14 cellular contexts compared by ENCODE assay signal in the genomic region with DNA sequence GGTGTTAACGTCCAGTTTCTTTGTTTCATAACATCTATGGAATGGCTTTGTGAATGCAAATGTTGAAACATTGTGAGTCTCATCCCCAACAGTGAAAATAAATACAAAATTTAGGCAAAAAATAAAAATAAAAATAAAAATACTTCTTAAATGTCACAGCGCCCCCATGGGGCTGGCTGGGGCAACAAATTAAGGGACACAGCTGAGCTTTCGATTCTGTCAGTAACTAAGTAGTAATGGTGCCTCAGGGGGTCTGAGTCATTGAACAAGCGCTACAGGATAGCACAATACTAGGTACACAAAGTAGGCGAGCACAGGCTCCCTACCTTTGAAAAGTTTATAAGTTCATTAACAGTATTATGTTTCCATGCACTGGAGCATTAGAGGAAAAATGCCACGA.
DNase-seq lines count a peak whose midpoint lies in the region; ATAC-seq, FAIRE-seq and TF ChIP-seq lines count a peak whose summit lies in the region.
"Had no signal": no experiment of that assay in that cellular context is flagged by ENCODE, and none has a peak within 500 bp of the region (broad histone marks: within the 10 kb centered on the region; RNA-seq: fewer than 3 reads in every experiment).

No MANE protein-coding gene starts in this region.

- no peaks in the 10 kb centered on the region for H3K9me3 ChIP-seq in astrocyte (ENCODE audit: insufficient read depth, low read depth, low read length)
- H3K9me3 ChIP-seq: Caco-2 had no signal

- peak overlapping the region; percentile 69 for H3K9ac ChIP-seq in astrocyte (ENCODE audit: low read length)

- H3K36me3 ChIP-seq in ACC112 (ENCODE audit: insufficient read depth, low read length): no peaks in the 10 kb centered on the region
- H3K36me3 ChIP-seq in H7 (replicated peaks; ENCODE audit: control insufficient read depth, insufficient read depth, low read length): no peaks in the 10 kb centered on the region
- H3K36me3 ChIP-seq in astrocyte (ENCODE audit: insufficient read depth, low read length): no peaks in the 10 kb centered on the region

- no peaks in the 10 kb centered on the region for H3K27me3 Mint-ChIP-seq in astrocyte (ENCODE audit: low read depth, unreplicated experiment)
- H3K27me3 Mint-ChIP-seq: activated naive CD4-positive, alpha-beta T cell treated with anti-CD3 and anti-CD28 coated beads, Interleukin-2, amount 50 U/mL, for 24 hours had no signal

- peak overlapping the region; percentile 57 for H3K4me2 ChIP-seq in astrocyte (ENCODE audit: low read length)

- H3K4me3 ChIP-seq in ACC112 (ENCODE audit: low read depth, low read length): no peak overlapping the region
- no peak overlapping the region for H3K4me3 ChIP-seq in H7 (ENCODE audit: insufficient read depth, low read depth, low read length)
- peak overlapping the region; percentile 29 for H3K4me3 ChIP-seq in astrocyte (ENCODE audit: insufficient read depth, low read depth, low read length)
- H3K4me3 ChIP-seq: SK-N-MC had no signal

- no peak for FAIRE-seq in astrocyte (lab: Jason Lieb, UNC)
- FAIRE-seq: kidney had no signal

- no peak overlapping the region for H3K27ac Mint-ChIP-seq in astrocyte (ENCODE audit: unreplicated experiment)
- H3K27ac Mint-ChIP-seq: activated naive CD4-positive, alpha-beta T cell treated with anti-CD3 and anti-CD28 coated beads, Interleukin-2, amount 50 U/mL, for 24 hours had no signal

- H2AFZ ChIP-seq in ACC112 (ENCODE audit: low read length, unreplicated experiment) (no peak overlapping the region), astrocyte (ENCODE audit: low read depth, low read length) (no peak overlapping the region)

- H3K4me1 Mint-ChIP-seq in astrocyte (ENCODE audit: low read depth, unreplicated experiment): peaks cover 21% of the 10 kb centered on the region
- H3K4me1 Mint-ChIP-seq: activated naive CD4-positive, alpha-beta T cell treated with anti-CD3 and anti-CD28 coated beads, Interleukin-2, amount 50 U/mL, for 24 hours had no signal

- H3K4me3 Mint-ChIP-seq in astrocyte (ENCODE audit: unreplicated experiment): no peak overlapping the region
- H3K4me3 Mint-ChIP-seq: activated naive CD4-positive, alpha-beta T cell treated with anti-CD3 and anti-CD28 coated beads, Interleukin-2, amount 50 U/mL, for 24 hours had no signal

- no peaks in the 10 kb centered on the region for H3K27me3 ChIP-seq in ACC112 (ENCODE audit: insufficient read depth, low read length)
- no peaks in the 10 kb centered on the region for H3K27me3 ChIP-seq in H7 (ENCODE audit: control insufficient read depth, insufficient read depth, low read length)
- no peaks in the 10 kb centered on the region for H3K27me3 ChIP-seq in astrocyte (ENCODE audit: insufficient read depth, low read length)

- H3K36me3 Mint-ChIP-seq in astrocyte (ENCODE audit: low read depth, unreplicated experiment): no peaks in the 10 kb centered on the region
- H3K36me3 Mint-ChIP-seq: activated naive CD4-positive, alpha-beta T cell treated with anti-CD3 and anti-CD28 coated beads, Interleukin-2, amount 50 U/mL, for 24 hours had no signal

- H3K4me1 ChIP-seq in ACC112 (ENCODE audit: control insufficient read depth, insufficient read depth, low read length, unreplicated experiment) (peaks cover 26% of the 10 kb centered on the region), astrocyte (ENCODE audit: insufficient read depth, low read length) (peaks cover 21% of the 10 kb centered on the region)

- H3K27ac ChIP-seq in ACC112 (ENCODE audit: low read depth, low read length): peak overlapping the region; percentile 46
- H3K27ac ChIP-seq in astrocyte (ENCODE audit: low read depth, low read length): peak overlapping the region; percentile 88
- H3K27ac ChIP-seq: SK-N-MC had no signal

- no peak for ATAC-seq in HG02885 (IDR thresholded peaks at IDR 0.05; ENCODE audit: poor library complexity, unreplicated experiment)
- ATAC-seq in HG03045 (IDR thresholded peaks at IDR 0.05; ENCODE audit: unreplicated experiment): no peak

- TF ChIP-seq CTCF in astrocyte (IDR thresholded peaks at IDR 0.05; ENCODE audit: insufficient read depth, low read depth, low read length): peak; percentile 84

- DNase-seq in H7 (peak; percentile 19), astrocyte (ENCODE audit: low read depth) (peak; percentile 27), iPS-NIHi7 (ENCODE audit: extremely low spot score) (peak; percentile 80), SIG-M5 (lab: John Stamatoyannopoulos, UW) (no peak), DMS114 treated with DMSO at 0.1 percent for 48 hours (lab: John Stamatoyannopoulos, UW; ENCODE audit: unreplicated experiment) (no peak)
- DNase-seq: Caco-2; KBM-7; kidney; stimulated activated CD4-positive, alpha-beta T cell treated with anti-CD3 and anti-CD28 coated beads, Interleukin-1b, Interleukin-23, amount 100 ng/mL, for 48 hours had no signal

- H3K79me2 ChIP-seq in ACC112 (ENCODE audit: control insufficient read depth, insufficient read depth, low read length, unreplicated experiment): no peaks in the 10 kb centered on the region
- no peaks in the 10 kb centered on the region for H3K79me2 ChIP-seq in astrocyte (ENCODE audit: insufficient read depth, low read length)

- H3K9me3 Mint-ChIP-seq in astrocyte (ENCODE audit: unreplicated experiment): peaks cover 6% of the 10 kb centered on the region

- no peaks in the 10 kb centered on the region for H4K20me1 ChIP-seq in astrocyte (ENCODE audit: insufficient read depth, low read length)

Comparison
In these comparisons a context has a peak if more than half of its experiments do, and no peak if none do; other contexts are left out.
1. DNase-seq: peak in H7 (single experiment), astrocyte (single experiment) and iPS-NIHi7 (single experiment); none in SIG-M5 (single experiment) and DMS114 treated with DMSO at 0.1 percent for 48 hours (single experiment).